In genomic region chr11:3000032-3000961, GRCh38 we compare ENCODE assay signal across 8 cellular contexts. TPM values are rescaled to one million over a fixed set of nuclear protein-coding genes. Genes with fewer than 3 reads are reported as not detected.
DNase-seq lines count a peak whose midpoint lies in the region; ATAC-seq and TF ChIP-seq lines count a peak whose summit lies in the region.

No MANE protein-coding gene starts in this region.

- ATAC-seq in mucosa of descending colon (peak; percentile 20), HG03432 (IDR thresholded peaks at IDR 0.05; ENCODE audit: unreplicated experiment) (no peak), HG03045 (IDR thresholded peaks at IDR 0.05; ENCODE audit: unreplicated experiment) (no peak)

- no peak for TF ChIP-seq CTCF in C4-2B (conservative IDR thresholded peaks at IDR 0.05)
- no peak for TF ChIP-seq CTCF in mucosa of descending colon (IDR thresholded peaks at IDR 0.05)

- peaks cover 7% of the 10 kb centered on the region for H3K36me3 ChIP-seq in ectodermal cell (ENCODE audit: control insufficient read depth, insufficient read depth, low read length)
- H3K36me3 ChIP-seq in mucosa of descending colon (ENCODE audit: low read depth) = no peaks in the 10 kb centered on the region

- 67 to 70% methylated on average over 17 of the region's 17 CpGs for WGBS in ectodermal cell, 2 experiments

- no peaks in the 10 kb centered on the region for H3K9me3 ChIP-seq in ectodermal cell (ENCODE audit: control insufficient read depth, low read length)
- no peaks in the 10 kb centered on the region for H3K9me3 ChIP-seq in mucosa of descending colon

- H3K4me1 ChIP-seq in ectodermal cell (ENCODE audit: control insufficient read depth, insufficient read depth, low read length) (peaks cover 6% of the 10 kb centered on the region), mucosa of descending colon (ENCODE audit: low read depth) (no peaks in the 10 kb centered on the region)

- intact Hi-C loops in mucosa of descending colon (cut with DNase I, micrococcal nuclease) = no loop called here

- peak; percentile 98 for DNase-seq in NCI-H345 (lab: John Stamatoyannopoulos, UW)
- peak in 2 of 3 donors; percentile 51 to 60 for DNase-seq in mucosa of descending colon
- no peak for DNase-seq in activated CD4-positive, CD25-positive, alpha-beta regulatory T cell (lab: John Stamatoyannopoulos, UW)
- DNase-seq in HCEC 1CT = no peak

- H3K27ac ChIP-seq in C4-2B = peak overlapping the region; percentile 72
- peak overlapping the region; percentile 16 for H3K27ac ChIP-seq in ectodermal cell (ENCODE audit: insufficient read depth, low read depth, low read length, poor library complexity, severe bottlenecking)

- H3K27me3 ChIP-seq in ectodermal cell (ENCODE audit: control insufficient read depth, insufficient read depth, low read length, poor library complexity, severe bottlenecking) = no peaks in the 10 kb centered on the region

- H3K4me3 ChIP-seq in ectodermal cell (ENCODE audit: insufficient read depth, low read depth, low read length) (no peak overlapping the region), mucosa of descending colon (no peak overlapping the region)

RNA-seq across cellular contexts. Expression of gene NAP1L4, which starts 8.2 kb away (rescaled TPM):
- polyA plus RNA-seq in ectodermal cell (2013, experiment 1 of 4) = 176 TPM
- polyA plus RNA-seq in ectodermal cell (2013, experiment 2 of 4) = 173 TPM
- 152 TPM for polyA plus RNA-seq in ectodermal cell (2013, experiment 3 of 4)
- polyA plus RNA-seq in ectodermal cell (2013, experiment 4 of 4) = 145 TPM
- total RNA-seq in mucosa of descending colon = 100 to 1,000 TPM in 1 of 3 donors, 10 to 100 TPM in 2; 94.0 to 116 (median 99.8) TPM

RNA-seq across cellular contexts. Expression of gene CARS1, which starts 56.9 kb away (rescaled TPM):
- 37.7 TPM for polyA plus RNA-seq in ectodermal cell (2013, experiment 1 of 4)
- polyA plus RNA-seq in ectodermal cell (2013, experiment 2 of 4) = 49.8 TPM
- polyA plus RNA-seq in ectodermal cell (2013, experiment 3 of 4) = 29.4 TPM
- 36.6 TPM for polyA plus RNA-seq in ectodermal cell (2013, experiment 4 of 4)
- 10 to 100 TPM; 40.9 to 61.0 (median 43.3) TPM for total RNA-seq in mucosa of descending colon

Comparison
In these comparisons a context has a peak if more than half of its experiments do, and no peak if none do; other contexts are left out.
1. DNase-seq: peak in NCI-H345 (single experiment) and mucosa of descending colon (2 of 3); none in activated CD4-positive, CD25-positive, alpha-beta regulatory T cell (0 of 4) and HCEC 1CT (single experiment).